22 cellular contexts compared by ENCODE assay signal in genomic region chr10:129038490-129039011, GRCh38.
"Had no signal": no experiment of that assay in that cellular context is flagged by ENCODE, and none has a peak within 500 bp of the region (broad histone marks: within the 10 kb centered on the region; RNA-seq: fewer than 3 reads in every experiment).

No MANE protein-coding gene starts in this region.

- H3K27ac Mint-ChIP-seq: dendritic cell treated with granulocyte-macrophage colony-stimulating factor and Interleukin-4, amounts not matched to agents 40 ng/mL and 50 ng/mL, for 4 days; endodermal cell; memory B cell; mesothelial cell of epicardium; natural killer cell treated with Interleukin-12 subunit alpha and Interleukin-12 subunit beta and Interleukin-15 and Interleukin-18, amount 100 ng/mL, for 72 hours; neural progenitor cell; type B pancreatic cell had no signal

- H3K4me3 Mint-ChIP-seq: dendritic cell treated with granulocyte-macrophage colony-stimulating factor and Interleukin-4, amounts not matched to agents 40 ng/mL and 50 ng/mL, for 4 days; endodermal cell; immature natural killer cell; memory B cell; mesothelial cell of epicardium; natural killer cell treated with Interleukin-12 subunit alpha and Interleukin-12 subunit beta and Interleukin-15 and Interleukin-18, amount 100 ng/mL, for 72 hours; neural progenitor cell; type B pancreatic cell had no signal

- H3K9me3 Mint-ChIP-seq: dendritic cell treated with granulocyte-macrophage colony-stimulating factor and Interleukin-4, amounts not matched to agents 40 ng/mL and 50 ng/mL, for 4 days; endodermal cell; immature natural killer cell; memory B cell; mesothelial cell of epicardium; neural progenitor cell; type B pancreatic cell had no signal

- DNase-seq: effector CD4-positive, alpha-beta T cell; endodermal cell; foreskin fibroblast; immature natural killer cell; left cardiac atrium; left ventricle myocardium inferior; lower lobe of right lung; nucleus accumbens; ovary; sigmoid colon; small intestine; stimulated activated CD4-positive, alpha-beta T cell treated with anti-CD3 and anti-CD28 coated beads, Interleukin-12 subunit alpha, Interleukin-12 subunit beta, amount 100 ng/mL, for 4 hours; stimulated activated naive CD4-positive, alpha-beta T cell; stomach had no signal

- H3K36me3 Mint-ChIP-seq: immature natural killer cell, memory B cell, mesothelial cell of epicardium, neural progenitor cell, type B pancreatic cell had no signal

- ATAC-seq: esophagus mucosa; left cardiac atrium; lower lobe of right lung; natural killer cell treated with Interleukin-12 subunit alpha and Interleukin-12 subunit beta and Interleukin-15 and Interleukin-18, amount 100 ng/mL, for 72 hours had no signal

- H3K9me3 ChIP-seq: left ventricle myocardium inferior, lower lobe of right lung, ovary, right atrium auricular region, sigmoid colon, stomach had no signal

- H3K27ac ChIP-seq: left ventricle myocardium inferior, lower lobe of right lung, neural progenitor cell, ovary, right atrium auricular region, sigmoid colon, stomach had no signal

- H3K27me3 ChIP-seq: ovary, right atrium auricular region had no signal

- H3K36me3 ChIP-seq: left ventricle myocardium inferior, lower lobe of right lung, neural progenitor cell, ovary, right atrium auricular region, sigmoid colon, stomach had no signal

- H3K4me1 ChIP-seq: lower lobe of right lung, right atrium auricular region, sigmoid colon had no signal

- H3K4me3 ChIP-seq: left ventricle myocardium inferior, lower lobe of right lung, neural progenitor cell, ovary, right atrium auricular region, sigmoid colon, stomach had no signal
